Comparison of ENCODE assay signal across 15 cellular contexts in the genomic region with DNA sequence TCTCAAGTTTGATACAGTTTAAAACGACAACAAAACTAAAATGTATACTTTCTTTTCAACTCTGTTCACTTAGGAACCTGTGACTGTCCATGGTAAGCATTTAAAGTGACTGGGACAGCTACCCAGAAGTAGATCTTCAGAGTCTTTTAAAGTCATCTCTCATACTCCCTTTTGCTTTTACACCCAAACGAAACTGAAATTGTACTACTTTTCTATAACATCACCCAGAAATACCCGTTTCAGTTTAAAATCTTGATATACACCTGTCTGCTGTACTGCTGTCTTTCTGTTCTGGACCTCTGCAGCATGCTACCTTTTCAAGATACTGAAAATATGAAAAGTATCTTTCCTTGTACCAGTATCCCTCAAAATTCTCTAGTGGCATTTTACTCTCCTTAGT.
A peak's percentile ranks its signal among the peaks of the same experiment; 100 is the strongest.
DNase-seq lines count a peak whose midpoint lies in the region; ATAC-seq and TF ChIP-seq lines count a peak whose summit lies in the region.
"Had no signal": no experiment of that assay in that cellular context is flagged by ENCODE, and none has a peak within 500 bp of the region (broad histone marks: within the 10 kb centered on the region; RNA-seq: fewer than 3 reads in every experiment).

No MANE protein-coding gene starts in this region.

- no peak overlapping the region for H3K4me3 Mint-ChIP-seq in Calu3 (ENCODE audit: low read depth, unreplicated experiment)
- H3K4me3 Mint-ChIP-seq: activated naive CD4-positive, alpha-beta T cell treated with anti-CD3 and anti-CD28 coated beads, Interleukin-2, amount 10 ng/mL, durations not matched to agents 7 days and 5 days had no signal

- BruUV-seq in Calu3 (replicated peaks; lab: Mats Ljungman, UMichigan) = no TSS peak

- peaks cover 19% of the 10 kb centered on the region for H3K4me1 Mint-ChIP-seq in Calu3 (ENCODE audit: low read depth, unreplicated experiment)
- H3K4me1 Mint-ChIP-seq: activated naive CD4-positive, alpha-beta T cell treated with anti-CD3 and anti-CD28 coated beads, Interleukin-2, amount 10 ng/mL, durations not matched to agents 7 days and 5 days had no signal

- H3K27me3 Mint-ChIP-seq in Calu3 (ENCODE audit: unreplicated experiment) = no peaks in the 10 kb centered on the region
- H3K27me3 Mint-ChIP-seq: activated naive CD4-positive, alpha-beta T cell treated with anti-CD3 and anti-CD28 coated beads, Interleukin-2, amount 10 ng/mL, durations not matched to agents 7 days and 5 days had no signal

- CTCF ChIA-PET in Calu3 (lab: Charles Lee) = interaction anchor here (0.9 kb wide), 1 partner anchor 8 kb away, joined by 3 read pairs; no protein-coding TSS in a partner anchor

- H3K27ac Mint-ChIP-seq in Calu3 (ENCODE audit: unreplicated experiment) = peak overlapping the region; percentile 67
- H3K27ac Mint-ChIP-seq: activated naive CD4-positive, alpha-beta T cell treated with anti-CD3 and anti-CD28 coated beads, Interleukin-2, amount 10 ng/mL, durations not matched to agents 7 days and 5 days had no signal

- DNase-seq in Calu3 (no peak), NOMO-1 treated with dmso at 0.1 percent for 144 hours (lab: John Stamatoyannopoulos, UW; ENCODE audit: unreplicated experiment) (no peak), SK-N-DZ (ENCODE audit: low spot score) (no peak), T-helper 9 cell (no peak)
- DNase-seq in activated effector memory CD4-positive, alpha-beta T cell treated with Interleukin-2 at 50 U/mL for 16 hours = no peak
- DNase-seq: activated CD4-positive, CD25-positive, alpha-beta regulatory T cell; activated CD8-positive, alpha-beta memory T cell treated with anti-CD3 and anti-CD28 coated beads, Interleukin-2, amount 50 U/mL, for 4 hours; activated naive CD4-positive, alpha-beta T cell treated with anti-CD3 and anti-CD28 coated beads, Interleukin-2, amount 10 ng/mL, durations not matched to agents 7 days and 5 days; NCI-H2029 treated with DMSO at 0.1 percent for 48 hours; NCI-H526; stimulated activated CD4-positive, alpha-beta T cell treated with anti-CD3 and anti-CD28 coated beads, Interleukin-4, amount 100 ng/mL, for 24 hours had no signal

- TF ChIP-seq CTCF in Calu3 (IDR thresholded peaks at IDR 0.05; ENCODE audit: unreplicated experiment) = no peak

- ATAC-seq in GM19351 (IDR thresholded peaks at IDR 0.05; ENCODE audit: unreplicated experiment) (peak; percentile 71), HG02642 (IDR thresholded peaks at IDR 0.05; ENCODE audit: poor library complexity, unreplicated experiment) (peak; percentile 83), HG03439 (IDR thresholded peaks at IDR 0.05; ENCODE audit: unreplicated experiment) (peak; percentile 94)
- ATAC-seq: A549 had no signal

- H3K9me3 Mint-ChIP-seq in Calu3 (ENCODE audit: low read depth, unreplicated experiment) = no peaks in the 10 kb centered on the region
- H3K9me3 Mint-ChIP-seq: activated naive CD4-positive, alpha-beta T cell treated with anti-CD3 and anti-CD28 coated beads, Interleukin-2, amount 10 ng/mL, durations not matched to agents 7 days and 5 days had no signal

- intact Hi-C loops in Calu3 (cut with micrococcal nuclease; ENCODE audit: unreplicated experiment) = no loop called here

- H3K36me3 Mint-ChIP-seq in Calu3 (ENCODE audit: insufficient read depth, unreplicated experiment) = peaks cover 14% of the 10 kb centered on the region
- H3K36me3 Mint-ChIP-seq: activated naive CD4-positive, alpha-beta T cell treated with anti-CD3 and anti-CD28 coated beads, Interleukin-2, amount 10 ng/mL, durations not matched to agents 7 days and 5 days had no signal
